In genomic region chr12:93736640-93737178, GRCh38 we compare ENCODE assay signal across 2 cellular contexts.
A peak's percentile ranks its signal among the peaks of the same experiment; 100 is the strongest.
TF ChIP-seq lines count a peak whose summit lies in the region.

No MANE protein-coding gene starts in this region.

TF ChIP-seq in HEK293, 187 proteins besides CTCF, POLR2A, EP300 and RAD21 (continued from another document and continues in another):
- TF ChIP-seq PRDM10 (tag by site-specific recombination; IDR thresholded peaks at IDR 0.05) (peak; percentile 51; the same call in 1 of the 2 replicates), ZBTB49 (tag by site-specific recombination; IDR thresholded peaks at IDR 0.05; ENCODE audit: low read depth) (no peak), TSHZ1 (tag by site-specific recombination; IDR thresholded peaks at IDR 0.05; ENCODE audit: borderline replicate concordance) (no peak), PRDM6 (tag by site-specific recombination; IDR thresholded peaks at IDR 0.05) (no peak), ZBTB17 (tag by site-specific recombination; IDR thresholded peaks at IDR 0.05) (peak; percentile 53; the same call in 1 of the 2 replicates), PATZ1 (tag by site-specific recombination; IDR thresholded peaks at IDR 0.05) (no peak), ZNF521 (tag by site-specific recombination; IDR thresholded peaks at IDR 0.05) (no peak)

TF ChIP-seq in K562, 482 proteins besides CTCF, POLR2A, EP300 and RAD21 (continued from another document):
- no peak for TF ChIP-seq MTA2 (IDR thresholded peaks at IDR 0.05; ENCODE audit: low read depth)
- TF ChIP-seq TCF15 (CRISPR knock-in tag; IDR thresholded peaks at IDR 0.05), result no peak
- TF ChIP-seq ZNF449 (CRISPR knock-in tag; IDR thresholded peaks at IDR 0.05), result no peak
- no peak for TF ChIP-seq CHCHD3 (CRISPR knock-in tag; IDR thresholded peaks at IDR 0.05)
- no peak for TF ChIP-seq GTF2F1 (IDR thresholded peaks at IDR 0.05; ENCODE audit: low read depth, low read length)
- no peak for TF ChIP-seq DNMT1 (IDR thresholded peaks at IDR 0.05)
- no peak for TF ChIP-seq RHOXF2B (CRISPR knock-in tag; conservative IDR thresholded peaks at IDR 0.05)
- TF ChIP-seq PRMT5 (CRISPR knock-in tag; IDR thresholded peaks at IDR 0.05), result no peak
- no peak for TF ChIP-seq TBP (optimal IDR thresholded peaks at IDR 0.05; ENCODE audit: low read depth, low read length)
- TF ChIP-seq MCM3 (IDR thresholded peaks at IDR 0.05), result no peak
- no peak for TF ChIP-seq THAP12 (CRISPR knock-in tag; IDR thresholded peaks at IDR 0.05)
- peak; percentile 59 for TF ChIP-seq PKNOX1 (IDR thresholded peaks at IDR 0.05)
- TF ChIP-seq MEIS2 (IDR thresholded peaks at IDR 0.05; ENCODE audit: partially characterized antibody), result peak; percentile 72
- TF ChIP-seq SMARCB1 (IDR thresholded peaks at IDR 0.05; ENCODE audit: insufficient read length, low read depth), result no peak
- TF ChIP-seq MCM5 (IDR thresholded peaks at IDR 0.05; ENCODE audit: low read depth), result no peak
- no peak for TF ChIP-seq TFAP4 (CRISPR knock-in tag; IDR thresholded peaks at IDR 0.05; ENCODE audit: borderline replicate concordance)
- TF ChIP-seq FOSL1 (tag; conservative IDR thresholded peaks at IDR 0.05), result no peak
- TF ChIP-seq RBM34 (IDR thresholded peaks at IDR 0.05; ENCODE audit: borderline replicate concordance, insufficient read depth, low read length), result no peak
- TF ChIP-seq BCLAF1 (IDR thresholded peaks at IDR 0.05; ENCODE audit: borderline replicate concordance in 1 of 2, control insufficient read depth in 1 of 2, low read depth in 2 of 2, low read length in 1 of 2), result no peak
- no peak for TF ChIP-seq BRCA1 (IDR thresholded peaks at IDR 0.05)
- TF ChIP-seq BRCA1 (CRISPR knock-in tag; IDR thresholded peaks at IDR 0.05), result no peak
- TF ChIP-seq SIRT6 (IDR thresholded peaks at IDR 0.05; ENCODE audit: low read depth, low read length), result no peak
- TF ChIP-seq CREM (IDR thresholded peaks at IDR 0.05; ENCODE audit: low read depth), result no peak
- no peak for TF ChIP-seq PBX2 (CRISPR knock-in tag; IDR thresholded peaks at IDR 0.05; ENCODE audit: low read depth)
- TF ChIP-seq PBX2 (tag; conservative IDR thresholded peaks at IDR 0.05; ENCODE audit: low read depth), result peak; percentile 68
- no peak for TF ChIP-seq WHSC1 (IDR thresholded peaks at IDR 0.05; ENCODE audit: low read length)
